In the genomic region with DNA sequence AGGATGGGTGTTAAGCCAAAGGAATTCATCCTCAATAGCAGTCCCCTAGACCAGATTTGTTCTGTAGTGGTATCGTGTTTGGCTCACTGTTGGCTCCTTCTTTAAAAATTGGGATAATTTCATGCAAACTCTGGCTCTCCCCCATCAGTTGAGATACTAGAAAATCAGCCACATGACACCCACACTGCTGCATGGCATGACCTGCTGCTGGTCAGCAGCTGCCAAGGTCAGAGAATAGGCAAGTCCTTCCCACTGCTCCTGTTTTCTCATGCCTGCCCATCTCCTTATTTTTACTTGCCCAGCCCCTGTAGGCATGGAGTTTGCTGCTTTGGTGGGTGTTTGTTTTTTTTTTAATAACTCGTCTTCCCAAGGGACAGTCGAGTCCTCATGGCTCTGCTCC, we compare ENCODE assay signal across 8 cellular contexts. TPM values are rescaled to one million over a fixed set of nuclear protein-coding genes. Genes with fewer than 3 reads are reported as not detected.
DNase-seq lines count a peak whose midpoint lies in the region; ATAC-seq and TF ChIP-seq lines count a peak whose summit lies in the region.

No MANE protein-coding gene starts in this region.

- TF ChIP-seq CTCF in BJ (IDR thresholded peaks at IDR 0.05; ENCODE audit: insufficient read depth, low read depth, low read length) = no peak
- no peak for TF ChIP-seq CTCF in choroid plexus epithelial cell (conservative IDR thresholded peaks at IDR 0.05; ENCODE audit: low read depth, low read length)

- H3K27me3 Mint-ChIP-seq in naive B cell = no peaks in the 10 kb centered on the region

- H3K36me3 ChIP-seq in BJ (ENCODE audit: control insufficient read depth, insufficient read depth, low read length) (peaks cover 5% of the 10 kb centered on the region), MG63 (peaks cover 30% of the 10 kb centered on the region)

- H3K9me3 Mint-ChIP-seq in naive B cell = no peaks in the 10 kb centered on the region

- DNase-seq in BJ (ENCODE audit: low read depth) (no peak), MG63 (peak; percentile 22), choroid plexus epithelial cell (ENCODE audit: low read depth) (no peak), naive B cell (no peak), NCI-H82 (lab: John Stamatoyannopoulos, UW) (no peak)
- no peak for DNase-seq in activated CD4-positive, CD25-positive, alpha-beta regulatory T cell treated with anti-CD3 and anti-CD28 coated beads, Interleukin-2, amount 50 U/mL, for 72 hours

- peak overlapping the region; percentile 96 to 100 (median 100) for H3K4me3 Mint-ChIP-seq in naive B cell

- no peaks in the 10 kb centered on the region for H3K9me3 ChIP-seq in MG63

- POLR2A ChIA-PET in BJ (lab: Charles Lee) = no interaction called here

- peak overlapping the region; percentile 86 for H3K4me3 ChIP-seq in BJ (ENCODE audit: low read depth, low read length)
- peak overlapping the region; percentile 90 for H3K4me3 ChIP-seq in MG63
- peak overlapping the region; percentile 98 for H3K4me3 ChIP-seq in choroid plexus epithelial cell (ENCODE audit: low read depth, low read length)

- H3K27ac Mint-ChIP-seq in naive B cell = peak overlapping the region in 5 of 6 donors; percentile 27 to 100 (median 99)

- no peaks in the 10 kb centered on the region for H3K27me3 ChIP-seq in BJ (ENCODE audit: control insufficient read depth, insufficient read depth, low read length)
- no peaks in the 10 kb centered on the region for H3K27me3 ChIP-seq in MG63

- peaks cover 35 to 54% (median 46%) of the 10 kb centered on the region in 3 donors for H3K4me1 Mint-ChIP-seq in naive B cell

- H3K36me3 Mint-ChIP-seq in naive B cell = peaks cover 10 to 21% of the 10 kb centered on the region in 2 donors

- CTCF ChIA-PET in BJ (lab: Yijun Ruan, JAX) = no interaction called here

- ATAC-seq in naive B cell (ENCODE audit: low read depth in 2 of 2) = no peak
- no peak for ATAC-seq in GM21360 (IDR thresholded peaks at IDR 0.05; ENCODE audit: unreplicated experiment)
- ATAC-seq in HG03432 (IDR thresholded peaks at IDR 0.05; ENCODE audit: unreplicated experiment) = no peak

RNA-seq across cellular contexts. Expression of a gene that starts 1.0 kb away (rescaled TPM):
- polyA plus RNA-seq in BJ (2011; rRNA removed) (83.2 and 111 TPM in 2 replicates), naive B cell (ENCODE audit: low read depth in 6 of 6) (10 to 100 TPM; 61.7 to 95.9 (median 71.2) TPM)
- 175 and 201 TPM in 2 replicates for polyA minus RNA-seq in BJ (2011; rRNA and poly(A)+ RNA removed)
- total RNA-seq in MG63 (2014; rRNA removed; shearing (Covaris generic); ENCODE audit: low replicate concordance) = 56.6 and 56.9 TPM in 2 replicates

RNA-seq across cellular contexts. Expression of a gene that starts 18.7 kb away (rescaled TPM):
- polyA plus RNA-seq in BJ (2011; rRNA removed) = 0.52 and 0.59 TPM in 2 replicates
- polyA minus RNA-seq in BJ (2011; rRNA and poly(A)+ RNA removed) = 0.71 and 0.72 TPM in 2 replicates
- 4.7 TPM in 2 replicates for total RNA-seq in MG63 (2014; rRNA removed; shearing (Covaris generic); ENCODE audit: low replicate concordance)
- 1 to 10 TPM in 5 of 6 donors, under 1 TPM in 1; 0.78 to 3.9 (median 1.5) TPM for polyA plus RNA-seq in naive B cell (ENCODE audit: low read depth in 6 of 6)

RNA-seq across cellular contexts. Expression of a gene that starts 29.2 kb away (rescaled TPM):
- polyA plus RNA-seq in BJ (2011; rRNA removed) (13.7 and 16.9 TPM in 2 replicates), naive B cell (ENCODE audit: low read depth in 6 of 6) (under 1 TPM in 1 of 6 donors, not detected in 5; 0.45 TPM)
- 12.8 and 18.1 TPM in 2 replicates for polyA minus RNA-seq in BJ (2011; rRNA and poly(A)+ RNA removed)
- total RNA-seq in MG63 (2014; rRNA removed; shearing (Covaris generic); ENCODE audit: low replicate concordance) = 31.5 and 34.2 TPM in 2 replicates

RNA-seq across cellular contexts. Expression of a gene that starts 40.3 kb away (rescaled TPM):
- polyA plus RNA-seq in BJ (2011; rRNA removed) (76.5 and 90.0 TPM in 2 replicates), naive B cell (ENCODE audit: low read depth in 6 of 6) (100 to 1,000 TPM in 1 of 6 donors, 10 to 100 TPM in 5; 57.8 to 101 (median 92.2) TPM)
- polyA minus RNA-seq in BJ (2011; rRNA and poly(A)+ RNA removed) = 45.8 and 77.7 TPM in 2 replicates
- 76.2 and 103 TPM in 2 replicates for total RNA-seq in MG63 (2014; rRNA removed; shearing (Covaris generic); ENCODE audit: low replicate concordance)

RNA-seq across cellular contexts. Expression of a gene that starts 40.6 kb away (rescaled TPM):
- polyA plus RNA-seq in BJ (2011; rRNA removed) = 56.2 and 115 TPM in 2 replicates
- polyA minus RNA-seq in BJ (2011; rRNA and poly(A)+ RNA removed) = 46.3 and 63.4 TPM in 2 replicates
- 3.7 and 7.3 TPM in 2 replicates for total RNA-seq in MG63 (2014; rRNA removed; shearing (Covaris generic); ENCODE audit: low replicate concordance)
- polyA plus RNA-seq in naive B cell (ENCODE audit: low read depth in 6 of 6) = 10 to 100 TPM; 37.8 to 52.0 (median 40.1) TPM

Comparison
In these comparisons a context has a peak if more than half of its experiments do, and no peak if none do; other contexts are left out.
1. RNA of a gene that starts 29.2 kb away (polyA plus RNA-seq): 13.7 to 16.9 TPM in BJ; 0.45 TPM in naive B cell; every median in the first group is over 10 times any median in the second.
2. Peak in every context shown above with its lines, with median percentiles within 50 percentile points of each other: H3K4me3 ChIP-seq.